ENCODE assay signal across 17 cellular contexts in the genomic region with DNA sequence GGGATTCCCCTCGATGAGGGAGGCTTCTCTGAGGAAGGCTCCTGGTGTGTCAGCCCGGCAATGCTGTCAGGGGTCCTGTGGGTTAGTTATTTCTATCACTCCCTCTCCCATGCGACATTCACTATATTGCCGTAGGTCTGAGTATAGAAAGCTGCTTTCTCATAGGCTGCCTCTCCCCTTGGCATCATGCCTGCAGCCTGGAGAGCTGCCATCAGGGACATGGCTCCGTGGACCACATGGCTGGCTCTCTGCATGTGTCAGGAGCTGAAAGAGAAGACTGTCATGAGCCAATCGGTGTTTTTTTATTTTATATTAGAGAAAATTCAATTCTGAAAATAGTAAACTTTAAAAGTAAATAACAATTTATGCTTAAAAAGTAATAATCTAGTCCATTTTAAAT.
DNase-seq lines count a peak whose midpoint lies in the region; ATAC-seq, FAIRE-seq and TF ChIP-seq lines count a peak whose summit lies in the region.
"Had no signal": no experiment of that assay in that cellular context is flagged by ENCODE, and none has a peak within 500 bp of the region (broad histone marks: within the 10 kb centered on the region; RNA-seq: fewer than 3 reads in every experiment).

No MANE protein-coding gene starts in this region.

- POLR2A ChIA-PET in SK-N-SH (lab: Yijun Ruan, JAX): no interaction called here

- H3K27me3 ChIP-seq in SK-N-SH (ENCODE audit: insufficient read depth) (no peaks in the 10 kb centered on the region), ascending aorta (no peaks in the 10 kb centered on the region), small intestine (ENCODE audit: control insufficient read depth in 2 of 2, insufficient read depth in 2 of 2, low read length in 2 of 2) (no peaks in the 10 kb centered on the region), breast epithelium (no peaks in the 10 kb centered on the region)
- H3K27me3 ChIP-seq: testis had no signal

- H3K36me3 ChIP-seq in SK-N-SH (replicated peaks in 1 of 2; ENCODE audit: control insufficient read depth in 1 of 2, insufficient read depth in 2 of 2, low read length in 1 of 2): no peaks in the 10 kb centered on the region
- H3K36me3 ChIP-seq in ascending aorta: no peaks in the 10 kb centered on the region
- H3K36me3 ChIP-seq in small intestine (ENCODE audit: control insufficient read depth in 2 of 2, insufficient read depth in 2 of 2, low read length in 2 of 2): no peaks in the 10 kb centered on the region
- no peaks in the 10 kb centered on the region for H3K36me3 ChIP-seq in breast epithelium

- intact Hi-C loops in left ventricle myocardium superior (cut with micrococcal nuclease): no loop called here
- intact Hi-C loops in ascending aorta (cut with DNase I): no loop called here
- intact Hi-C loops in breast epithelium (cut with DNase I; ENCODE audit: low total_unique reads): no loop called here

- CTCF ChIA-PET in SK-N-SH (lab: Yijun Ruan, JAX): interaction anchor here (0.6 to 1.1 kb wide), 4 partner anchors 51 to 1351 kb away, joined by 3 to 5 read pairs (median 4); no protein-coding TSS in a partner anchor

- H3K9ac ChIP-seq in SK-N-SH: no peak overlapping the region

- no peak for TF ChIP-seq EP300 in SK-N-SH (IDR thresholded peaks at IDR 0.05; ENCODE audit: borderline replicate concordance in 1 of 2, low read depth in 1 of 2, low read length in 1 of 2)

- TF ChIP-seq CTCF in SK-N-SH (IDR thresholded peaks at IDR 0.05) (no peak), ascending aorta (IDR thresholded peaks at IDR 0.05) (no peak), breast epithelium (IDR thresholded peaks at IDR 0.05) (no peak)

- H3K9me2 ChIP-seq in SK-N-SH: no peaks in the 10 kb centered on the region

- no peaks in the 10 kb centered on the region for H3F3A ChIP-seq in SK-N-SH (replicated peaks; ENCODE audit: insufficient read depth)

- H3K4me1 ChIP-seq in SK-N-SH (ENCODE audit: control insufficient read depth in 1 of 2, insufficient read depth in 2 of 2, low read depth in 1 of 2, low read length in 1 of 2) (peaks cover 0 to 4% of the 10 kb centered on the region in 2 experiments; a peak in 1 of 4 replicates), ascending aorta (no peaks in the 10 kb centered on the region), small intestine (ENCODE audit: control insufficient read depth in 2 of 2, insufficient read depth in 1 of 2, low read depth in 1 of 2, low read length in 1 of 2) (no peaks in the 10 kb centered on the region), breast epithelium (no peaks in the 10 kb centered on the region)
- H3K4me1 ChIP-seq: testis had no signal

- 0 out of 2 replicates have a peak overlapping the region, but pooled peaks have one; percentile 27 for H3K4me2 ChIP-seq in SK-N-SH

- DNase-seq in Ammon's horn (ENCODE audit: low spot score): peak; percentile 81
- DNase-seq in H4 (ENCODE audit: low spot score): peak; percentile 29
- peak; percentile 64 for DNase-seq in SK-N-SH
- DNase-seq in left ventricle myocardium superior: peak; percentile 62
- DNase-seq in ascending aorta (ENCODE audit: low spot score in 2 of 2): no peak
- no peak for DNase-seq in small intestine
- no peak for DNase-seq in breast epithelium (ENCODE audit: low spot score in 2 of 2)
- DNase-seq: activated CD8-positive, alpha-beta memory T cell treated with anti-CD3 and anti-CD28 coated beads, Interleukin-2, amount 50 U/mL, for 4 hours; activated gamma-delta T cell treated with Interleukin-2 at 50 U/mL for 16 hours; aorta; dermis blood vessel endothelial cell; kidney; NCI-H2107; stimulated activated CD4-positive, alpha-beta T cell treated with anti-CD3 and anti-CD28 coated beads, Interleukin-4, amount 100 ng/mL, for 1 hour; testis had no signal

- H2AFZ ChIP-seq in SK-N-SH (ENCODE audit: low read depth): no peak overlapping the region

- H3K4me3 ChIP-seq in SK-N-SH (ENCODE audit: low read depth in 2 of 2, low read length in 1 of 2) (no peak overlapping the region), ascending aorta (no peak overlapping the region), small intestine (ENCODE audit: low read depth in 1 of 2, low read length in 2 of 2) (no peak overlapping the region), breast epithelium (no peak overlapping the region)
- H3K4me3 ChIP-seq: testis had no signal

- H3K9me3 ChIP-seq in SK-N-SH (no peaks in the 10 kb centered on the region), ascending aorta (no peaks in the 10 kb centered on the region), small intestine (ENCODE audit: control insufficient read depth, low read depth) (no peaks in the 10 kb centered on the region), breast epithelium (no peaks in the 10 kb centered on the region)
- H3K9me3 ChIP-seq: testis had no signal

- no peaks in the 10 kb centered on the region for H4K20me1 ChIP-seq in SK-N-SH (ENCODE audit: insufficient read depth)

- peak; percentile 30 for ATAC-seq in left ventricle myocardium superior
- no peak for ATAC-seq in esophagus mucosa

- WGBS in SK-N-SH (ENCODE audit: low lambda C conversion rate): 19% methylated on average over 6 of the region's 6 CpGs
- 64 to 69% (median 68%) methylated on average over 6 of the region's 6 CpGs for WGBS in small intestine, 3 donors

- no peak for FAIRE-seq in small intestine (lab: Jason Lieb, UNC)
- FAIRE-seq: H54, kidney had no signal

- no peaks in the 10 kb centered on the region for H3K79me2 ChIP-seq in SK-N-SH (ENCODE audit: insufficient read depth)

- H3K27ac ChIP-seq in SK-N-SH (ENCODE audit: low read depth in 2 of 2, low read length in 1 of 2): no peak overlapping the region
- H3K27ac ChIP-seq in ascending aorta: no peak overlapping the region
- H3K27ac ChIP-seq in small intestine (ENCODE audit: low read depth in 1 of 2, low read length in 1 of 2): no peak overlapping the region
- no peak overlapping the region for H3K27ac ChIP-seq in breast epithelium
- H3K27ac ChIP-seq: testis had no signal

- no peak for TF ChIP-seq POLR2A in breast epithelium (IDR thresholded peaks at IDR 0.05)

- no peak for TF ChIP-seq RAD21 in SK-N-SH (IDR thresholded peaks at IDR 0.05; ENCODE audit: low read length)

TF ChIP-seq in SK-N-SH, 30 proteins besides CTCF, POLR2A, EP300 and RAD21:
- TF ChIP-seq, protein P1, sequence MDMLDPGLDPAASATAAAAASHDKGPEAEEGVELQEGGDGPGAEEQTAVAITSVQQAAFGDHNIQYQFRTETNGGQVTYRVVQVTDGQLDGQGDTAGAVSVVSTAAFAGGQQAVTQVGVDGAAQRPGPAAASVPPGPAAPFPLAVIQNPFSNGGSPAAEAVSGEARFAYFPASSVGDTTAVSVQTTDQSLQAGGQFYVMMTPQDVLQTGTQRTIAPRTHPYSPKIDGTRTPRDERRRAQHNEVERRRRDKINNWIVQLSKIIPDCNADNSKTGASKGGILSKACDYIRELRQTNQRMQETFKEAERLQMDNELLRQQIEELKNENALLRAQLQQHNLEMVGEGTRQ (IDR thresholded peaks at IDR 0.05; ENCODE audit: borderline replicate concordance, low read depth, low read length): no peak
- TF ChIP-seq MXI1 (IDR thresholded peaks at IDR 0.05; ENCODE audit: low read depth, low read length) (peak; percentile 95), TCF12 (IDR thresholded peaks at IDR 0.05) (no peak)

Comparison
In these comparisons a context has a peak if more than half of its experiments do, and no peak if none do; other contexts are left out.
1. DNase-seq: peak in Ammon's horn (single experiment), H4 (single experiment), SK-N-SH (single experiment) and left ventricle myocardium superior (single experiment); none in ascending aorta (0 of 2), small intestine (single experiment) and breast epithelium (0 of 2).